11 cellular contexts compared by ENCODE assay signal in the genomic region with DNA sequence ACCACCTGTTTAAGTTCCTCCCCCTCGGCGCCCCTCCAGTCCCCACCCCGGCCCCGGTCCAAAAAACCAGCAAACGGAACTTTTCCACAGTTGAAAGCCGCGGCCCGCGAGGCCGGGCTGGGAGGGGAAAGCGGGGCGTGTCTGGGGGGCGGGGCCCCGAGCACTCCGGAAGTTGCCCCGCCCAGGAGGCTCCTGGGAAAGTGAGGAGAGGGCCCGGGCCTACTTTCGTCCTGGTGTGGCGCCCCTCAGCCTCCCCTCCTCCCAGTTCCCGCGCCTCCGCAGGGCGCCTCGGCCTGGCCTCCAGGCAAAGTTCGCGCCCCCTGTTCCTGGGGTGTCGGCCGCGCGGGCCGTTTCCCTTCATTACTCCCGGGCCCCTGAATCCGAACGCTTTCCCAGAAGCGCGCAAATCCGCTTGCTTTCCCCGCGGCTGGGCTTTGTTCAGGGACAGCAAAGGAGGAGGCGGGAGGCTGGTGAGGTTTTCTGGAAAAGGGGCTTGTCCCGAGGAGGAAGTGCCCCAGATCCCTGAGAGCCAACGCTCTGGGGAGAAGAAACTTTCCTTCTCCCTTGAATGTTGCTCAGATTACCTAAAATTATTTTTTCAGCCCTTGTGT. TPM values are rescaled to one million over a fixed set of nuclear protein-coding genes. Genes with fewer than 3 reads are reported as not detected.
DNase-seq lines count a peak whose midpoint lies in the region; ATAC-seq and TF ChIP-seq lines count a peak whose summit lies in the region.
"Had no signal": no experiment of that assay in that cellular context is flagged by ENCODE, and none has a peak within 500 bp of the region (broad histone marks: within the 10 kb centered on the region; RNA-seq: fewer than 3 reads in every experiment).

No MANE protein-coding gene starts in this region.

- no peak overlapping the region for H3K27ac Mint-ChIP-seq in mesothelial cell of epicardium

- peaks cover 96% of the 10 kb centered on the region for H3K27me3 Mint-ChIP-seq in mesothelial cell of epicardium (ENCODE audit: low read depth)

- H3K27me3 ChIP-seq in effector memory CD4-positive, alpha-beta T cell (replicated peaks; ENCODE audit: control insufficient read depth, insufficient read depth, low read length, poor library complexity, severe bottlenecking): peaks cover 82% of the 10 kb centered on the region
- no peaks in the 10 kb centered on the region for H3K27me3 ChIP-seq in thyroid gland
- H3K27me3 ChIP-seq in WERI-Rb-1 (ENCODE audit: insufficient read depth, low read depth, severe bottlenecking): peaks cover 17% of the 10 kb centered on the region

- H3K36me3 ChIP-seq in effector memory CD4-positive, alpha-beta T cell (ENCODE audit: control insufficient read depth, insufficient read depth, low read length): no peaks in the 10 kb centered on the region
- H3K36me3 ChIP-seq in thyroid gland: no peaks in the 10 kb centered on the region
- no peaks in the 10 kb centered on the region for H3K36me3 ChIP-seq in WERI-Rb-1
- H3K36me3 ChIP-seq: BLaER1 treated with 17β-estradiol and CSF1 and Interleukin-3, amounts not matched to agents 10 nM and 100 nM; prostate gland had no signal

- peak in 1 of 2 donors; percentile 53 for TF ChIP-seq POLR2A in thyroid gland (IDR thresholded peaks at IDR 0.05)

- H3K4me3 Mint-ChIP-seq in mesothelial cell of epicardium: peak overlapping the region; percentile 50

- H3K9me3 ChIP-seq in effector memory CD4-positive, alpha-beta T cell (ENCODE audit: control insufficient read depth, low read length): no peaks in the 10 kb centered on the region
- H3K9me3 ChIP-seq in thyroid gland: no peaks in the 10 kb centered on the region
- H3K9me3 ChIP-seq in WERI-Rb-1 (ENCODE audit: severe bottlenecking): peaks cover 5% of the 10 kb centered on the region
- H3K9me3 ChIP-seq: prostate gland had no signal

- peaks cover 22% of the 10 kb centered on the region for H3K4me1 ChIP-seq in effector memory CD4-positive, alpha-beta T cell (ENCODE audit: control insufficient read depth, insufficient read depth, low read length, poor library complexity, severe bottlenecking)
- H3K4me1 ChIP-seq in thyroid gland: peaks cover 16 to 47% of the 10 kb centered on the region in 2 donors
- H3K4me1 ChIP-seq: prostate gland had no signal

- no peak overlapping the region for H3K27ac ChIP-seq in effector memory CD4-positive, alpha-beta T cell (ENCODE audit: insufficient read depth, low read length, poor library complexity, severe bottlenecking)
- H3K27ac ChIP-seq in thyroid gland: no peak overlapping the region
- no peak overlapping the region for H3K27ac ChIP-seq in WERI-Rb-1
- H3K27ac ChIP-seq: BLaER1 treated with 17β-estradiol and CSF1 and Interleukin-3, amounts not matched to agents 10 nM and 100 nM; prostate gland; SK-N-MC had no signal

- no peaks in the 10 kb centered on the region for H3K9me3 Mint-ChIP-seq in mesothelial cell of epicardium

- H3K4me1 Mint-ChIP-seq in mesothelial cell of epicardium: peaks cover 44% of the 10 kb centered on the region

- WGBS in thyroid gland, 2 donors: 17 to 29% methylated on average over 24 to 31 of the region's 42 CpGs

- TF ChIP-seq CTCF in mesothelial cell of epicardium (IDR thresholded peaks at IDR 0.05; ENCODE audit: unreplicated experiment): no peak
- TF ChIP-seq CTCF in thyroid gland (IDR thresholded peaks at IDR 0.05): no peak
- no peak for TF ChIP-seq CTCF in WERI-Rb-1 (IDR thresholded peaks at IDR 0.05; ENCODE audit: low read depth, low read length)

- no peak for ATAC-seq in GM21737 (IDR thresholded peaks at IDR 0.05; ENCODE audit: unreplicated experiment)

- intact Hi-C loops in thyroid gland (cut with DNase I): no loop called here

- H3K4me3 ChIP-seq in effector memory CD4-positive, alpha-beta T cell (ENCODE audit: insufficient read depth, low read depth, low read length, poor library complexity, severe bottlenecking): peak overlapping the region; percentile 9
- H3K4me3 ChIP-seq in thyroid gland (replicated peaks in 1 of 3) (peak overlapping the region in 1 of 3 donors; percentile 29), WERI-Rb-1 (ENCODE audit: low read depth, low read length) (no peak overlapping the region)
- H3K4me3 ChIP-seq: BLaER1 treated with 17β-estradiol and CSF1 and Interleukin-3, amounts not matched to agents 10 nM and 100 nM; prostate gland; SK-N-MC had no signal

- peak; percentile 38 to 45 for DNase-seq in activated T-cell treated with anti-CD3 and anti-CD28 coated beads, Interleukin-2, amount 50 U/mL, for 48 hours
- DNase-seq in activated T-cell treated with anti-CD3 and anti-CD28 coated beads for 4 hours (no peak), mesothelial cell of epicardium (ENCODE audit: low spot score in 2 of 2, unreplicated experiment in 2 of 2) (peak; percentile 48 to 65), thyroid gland (peak; percentile 42 to 58), WERI-Rb-1 (no peak), cortex of kidney (lab: John Stamatoyannopoulos, UW) (no peak)
- DNase-seq in effector memory CD4-positive, alpha-beta T cell: no peak

- H3K36me3 Mint-ChIP-seq in mesothelial cell of epicardium: no peaks in the 10 kb centered on the region

RNA-seq across cellular contexts. Expression of a gene that starts 4.4 kb away (rescaled TPM):
- 2.1 to 3.3 TPM (median 2.5 TPM) in 3 replicates for total RNA-seq in mesothelial cell of epicardium
- 10 to 100 TPM in 1 of 4 donors, 1 to 10 TPM in 3; 2.5 to 26.1 (median 7.3) TPM for total RNA-seq in thyroid gland

Comparison
In these comparisons a context has a peak if more than half of its experiments do, and no peak if none do; other contexts are left out.
1. DNase-seq: peak in activated T-cell treated with anti-CD3 and anti-CD28 coated beads, Interleukin-2, amount 50 U/mL, for 48 hours (2 of 2), mesothelial cell of epicardium (2 of 2) and thyroid gland (2 of 2); none in activated T-cell treated with anti-CD3 and anti-CD28 coated beads for 4 hours (single experiment), effector memory CD4-positive, alpha-beta T cell (0 of 3), WERI-Rb-1 (single experiment) and cortex of kidney (single experiment).